In the genomic region with DNA sequence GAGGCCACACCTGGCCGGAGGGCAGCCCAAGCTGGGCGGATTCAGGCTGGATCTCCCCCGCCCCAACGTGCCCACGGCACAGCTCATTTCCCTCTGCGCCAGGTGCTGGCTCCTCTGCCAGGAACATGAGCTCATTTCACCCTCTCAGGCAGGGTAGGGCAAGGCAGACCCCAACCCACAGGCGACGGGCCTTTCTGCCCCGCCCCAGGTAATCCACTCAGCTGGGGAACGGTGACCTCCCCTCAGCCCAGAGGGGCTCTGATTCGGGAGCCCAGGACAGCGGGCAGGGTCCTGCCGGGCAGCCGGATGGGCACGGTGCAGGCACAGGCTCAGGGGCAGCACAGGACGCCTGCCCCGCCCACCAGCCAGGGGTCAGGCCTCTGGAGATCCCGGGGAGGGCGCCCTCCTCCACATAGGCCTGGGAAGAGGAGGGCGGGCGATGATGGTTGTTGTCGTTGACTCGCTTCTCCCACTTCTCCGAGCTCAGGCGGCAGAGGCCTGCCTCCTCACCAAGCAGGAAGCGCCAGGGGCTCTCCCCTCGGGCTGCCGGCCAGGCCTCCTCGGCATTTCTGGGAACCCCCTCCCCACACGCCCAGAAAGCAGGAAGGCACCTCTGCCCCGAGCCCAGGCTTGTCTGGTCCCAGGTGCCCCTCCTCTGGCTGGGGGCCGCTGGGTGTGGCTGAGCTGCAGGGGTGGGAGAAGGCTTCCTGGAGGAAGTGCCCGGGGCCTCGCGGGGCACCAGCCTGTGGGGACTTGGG, we compare ENCODE assay signal across 1 cellular context.
TF ChIP-seq lines count a peak whose summit lies in the region.

No MANE protein-coding gene starts in this region.

TF ChIP-seq in endothelial cell of umbilical vein, 7 proteins besides CTCF, POLR2A, EP300 and RAD21:
- TF ChIP-seq JUN (IDR thresholded peaks at IDR 0.05; ENCODE audit: borderline replicate concordance, insufficient read depth, insufficient read length, low read depth) (no peak), FOS (IDR thresholded peaks at IDR 0.05; ENCODE audit: borderline replicate concordance, insufficient read depth, low read length) (no peak), EZH2 (IDR thresholded peaks at IDR 0.05; ENCODE audit: borderline replicate concordance, low read depth, low read length, severe bottlenecking) (no peak), POLR2AphosphoS5 (IDR thresholded peaks at IDR 0.05; ENCODE audit: insufficient read depth, low read depth, low read length) (no peak), MYC (IDR thresholded peaks at IDR 0.05; ENCODE audit: low read depth, low read length) (no peak), GATA2 (IDR thresholded peaks at IDR 0.05; ENCODE audit: insufficient read depth, insufficient read length, low read depth, low read length) (no peak), MAX (IDR thresholded peaks at IDR 0.05; ENCODE audit: insufficient read depth, insufficient read length) (no peak)
TF ChIP-seq in endothelial cell of umbilical vein: peak in this region for 0.
